2 cellular contexts compared by ENCODE assay signal in genomic region chr1:207315435-207315834, GRCh38.
TF ChIP-seq lines count a peak whose summit lies in the region.

No MANE protein-coding gene starts in this region.

TF ChIP-seq in HepG2, 621 proteins besides CTCF, POLR2A, EP300 and RAD21:
- TF ChIP-seq, protein P1, sequence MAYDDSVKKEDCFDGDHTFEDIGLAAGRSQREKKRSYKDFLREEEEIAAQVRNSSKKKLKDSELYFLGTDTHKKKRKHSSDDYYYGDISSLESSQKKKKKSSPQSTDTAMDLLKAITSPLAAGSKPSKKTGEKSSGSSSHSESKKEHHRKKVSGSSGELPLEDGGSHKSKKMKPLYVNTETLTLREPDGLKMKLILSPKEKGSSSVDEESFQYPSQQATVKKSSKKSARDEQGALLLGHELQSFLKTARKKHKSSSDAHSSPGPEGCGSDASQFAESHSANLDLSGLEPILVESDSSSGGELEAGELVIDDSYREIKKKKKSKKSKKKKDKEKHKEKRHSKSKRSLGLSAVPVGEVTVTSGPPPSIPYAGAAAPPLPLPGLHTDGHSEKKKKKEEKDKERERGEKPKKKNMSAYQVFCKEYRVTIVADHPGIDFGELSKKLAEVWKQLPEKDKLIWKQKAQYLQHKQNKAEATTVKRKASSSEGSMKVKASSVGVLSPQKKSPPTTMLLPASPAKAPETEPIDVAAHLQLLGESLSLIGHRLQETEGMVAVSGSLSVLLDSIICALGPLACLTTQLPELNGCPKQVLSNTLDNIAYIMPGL (CRISPR knock-in tag; IDR thresholded peaks at IDR 0.05; ENCODE audit: borderline replicate concordance in 1 of 2, low read depth in 1 of 2) = no peak
- TF ChIP-seq MNT (IDR thresholded peaks at IDR 0.05) = peak; percentile 84

TF ChIP-seq in GM12878, 131 proteins besides CTCF, POLR2A, EP300 and RAD21:
- no peak for TF ChIP-seq BRCA1 (IDR thresholded peaks at IDR 0.05; ENCODE audit: low read depth, low read length)
- no peak for TF ChIP-seq HCFC1 (IDR thresholded peaks at IDR 0.05; ENCODE audit: low read length)
- 0 out of 2 replicates have a peak, but pooled peaks have one; percentile 50 for TF ChIP-seq TCF3 (IDR thresholded peaks at IDR 0.05; ENCODE audit: borderline replicate concordance, insufficient read depth, low read depth, low read length)
- peak; percentile 66 for TF ChIP-seq BCL3 (IDR thresholded peaks at IDR 0.05; ENCODE audit: borderline replicate concordance, insufficient read depth, low read depth, low read length, poor library complexity, severe bottlenecking)
